In the genomic region with DNA sequence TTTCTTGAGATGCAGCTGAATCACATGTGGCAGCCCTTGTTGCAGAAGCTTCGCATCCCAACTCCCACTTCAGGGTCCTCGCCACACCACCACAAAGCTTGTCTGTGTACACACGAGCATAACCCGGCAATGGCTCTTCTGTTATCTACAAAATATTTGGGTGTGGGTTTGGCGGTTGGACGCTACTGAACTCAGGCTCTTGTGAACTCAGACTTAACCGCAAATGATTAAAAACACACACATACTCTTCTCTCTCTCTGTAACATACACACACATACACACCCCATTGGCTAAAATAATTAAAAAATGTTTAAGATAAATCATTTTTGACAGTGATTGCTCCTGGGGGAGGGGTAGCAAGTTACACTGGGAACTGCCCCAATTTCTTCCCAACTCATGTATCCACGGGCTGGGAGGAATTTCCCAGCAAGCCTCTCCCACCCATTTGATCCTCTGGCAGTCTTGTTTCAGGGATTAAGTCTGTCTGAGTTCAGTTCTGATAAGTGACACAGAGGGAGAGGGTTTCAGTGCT, we compare ENCODE assay signal across 12 cellular contexts.
A peak's percentile ranks its signal among the peaks of the same experiment; 100 is the strongest.
DNase-seq lines count a peak whose midpoint lies in the region; ATAC-seq and TF ChIP-seq lines count a peak whose summit lies in the region.
"Had no signal": no experiment of that assay in that cellular context is flagged by ENCODE, and none has a peak within 500 bp of the region (broad histone marks: within the 10 kb centered on the region; RNA-seq: fewer than 3 reads in every experiment).

No MANE protein-coding gene starts in this region.

- H3K4me3 ChIP-seq in AG04449 (ENCODE audit: low read depth, low read length): no peak overlapping the region

- POLR2A ChIA-PET in AG04449 (lab: Yijun Ruan, JAX): interaction anchor here (0.7 to 0.9 kb wide), 2 partner anchors 24 kb away, joined by 3 to 5 read pairs; no protein-coding TSS in a partner anchor

- TF ChIP-seq CTCF in AG04449 (IDR thresholded peaks at IDR 0.05; ENCODE audit: insufficient read depth, low read length, missing control alignments): no peak

- in situ Hi-C loops in G401 (cut with HindIII; ENCODE audit: low sequenced_read_pairs): no loop called here

- peak; percentile 71 for DNase-seq in AG04449 (ENCODE audit: low read depth, low spot score)
- DNase-seq in HT1080 (ENCODE audit: low read depth): peak; percentile 55
- peak; percentile 53 for DNase-seq in astrocyte of the hippocampus (ENCODE audit: low read depth, low spot score)
- peak; percentile 86 for DNase-seq in iris pigment epithelial cell (ENCODE audit: low read depth)
- DNase-seq in G401 (ENCODE audit: low spot score): no peak
- DNase-seq in ureter (ENCODE audit: low spot score): no peak
- DNase-seq: activated CD8-positive, alpha-beta memory T cell treated with anti-CD3 and anti-CD28 coated beads, Interleukin-2, amount 50 U/mL, for 4 hours; effector memory CD8-positive, alpha-beta T cell; NCI-H187 treated with DMSO at 0.1 percent for 48 hours; T-helper 9 cell had no signal

- ATAC-seq in GM19467 (IDR thresholded peaks at IDR 0.05; ENCODE audit: unreplicated experiment) (no peak), GM21737 (IDR thresholded peaks at IDR 0.05; ENCODE audit: unreplicated experiment) (no peak)
- ATAC-seq: effector memory CD8-positive, alpha-beta T cell had no signal

- CTCF ChIA-PET in AG04449 (lab: Yijun Ruan, JAX): interaction anchor here (1.9 to 2.0 kb wide), 2 partner anchors 22 to 97 kb away, joined by 6 to 7 read pairs; no protein-coding TSS in a partner anchor

Comparison
In these comparisons a context has a peak if more than half of its experiments do, and no peak if none do; other contexts are left out.
1. DNase-seq: peak in AG04449 (single experiment), HT1080 (single experiment), astrocyte of the hippocampus (single experiment) and iris pigment epithelial cell (single experiment); none in G401 (single experiment) and ureter (single experiment).